Comparison of ENCODE assay signal across 11 cellular contexts in genomic region chr2:216553093-216553478, GRCh38. TPM values are rescaled to one million over a fixed set of nuclear protein-coding genes. Genes with fewer than 3 reads are reported as not detected.
DNase-seq lines count a peak whose midpoint lies in the region; ATAC-seq, FAIRE-seq and TF ChIP-seq lines count a peak whose summit lies in the region.
"Had no signal": no experiment of that assay in that cellular context is flagged by ENCODE, and none has a peak within 500 bp of the region (broad histone marks: within the 10 kb centered on the region; RNA-seq: fewer than 3 reads in every experiment).

No MANE protein-coding gene starts in this region.

- H3K4me2 ChIP-seq in mammary epithelial cell (ENCODE audit: insufficient read depth, low read depth, low read length) (no peak overlapping the region), HepG2 (ENCODE audit: low read depth, low read length) (peak overlapping the region; percentile 60)

- CTCF ChIA-PET in mammary epithelial cell (lab: Charles Lee; ENCODE audit: low non-redundant PET) (no interaction called here), HepG2 (lab: Yijun Ruan, JAX; ENCODE audit: low intra/inter-chr PET ratio, low total read pairs) (no interaction called here)

- TF ChIP-seq POLR2A in HepG2 (IDR thresholded peaks at IDR 0.05; ENCODE audit: insufficient read depth in 1 of 2, low read depth in 2 of 2, low read length in 2 of 2), result no peak
- no peak for TF ChIP-seq POLR2A in transverse colon (IDR thresholded peaks at IDR 0.05)

- 45% methylated on average over 1 of the region's 1 CpG for WGBS in HUES64
- WGBS in mammary epithelial cell (ENCODE audit: low coverage, missing lambda C conversion rate), result 100% methylated on average over 1 of the region's 1 CpG
- 20% methylated on average over 1 of the region's 1 CpG for WGBS in HepG2 (ENCODE audit: low lambda C conversion rate)
- WGBS in transverse colon (ENCODE audit: low coverage in 1 of 2), 2 donors, result 96% methylated on average over 1 of the region's 1 CpG; no CpG with 5 or more reads in 1 of the 2 donors

- TF ChIP-seq EP300 in HepG2 (IDR thresholded peaks at IDR 0.05; ENCODE audit: low read depth in 2 of 2, low read length in 2 of 2) (peak; percentile 66 to 79; a peak in 3 of 4 replicates), HepG2 (CRISPR knock-in tag; IDR thresholded peaks at IDR 0.05; ENCODE audit: borderline replicate concordance) (peak; percentile 69; the same call in 1 of the 2 replicates), transverse colon (IDR thresholded peaks at IDR 0.05; ENCODE audit: low read depth) (no peak)

- FAIRE-seq in HepG2 (lab: Jason Lieb, UNC), result peak; percentile 83

- peak overlapping the region; percentile 84 for H3K27ac ChIP-seq in HUES64 (ENCODE audit: low read depth, low read length)
- H3K27ac ChIP-seq in mammary epithelial cell (ENCODE audit: insufficient read depth, low read depth, low read length), result peak overlapping the region; percentile 69
- peak overlapping the region; percentile 65 for H3K27ac ChIP-seq in HepG2 (ENCODE audit: extremely low read length, insufficient read depth, low read length)
- H3K27ac ChIP-seq in transverse colon, result peak overlapping the region; percentile 16 to 83 (median 50)
- H3K27ac ChIP-seq: SK-N-MC had no signal

- peaks cover 27% of the 10 kb centered on the region for H3K4me1 ChIP-seq in HUES64 (ENCODE audit: insufficient read depth, low read length)
- peaks cover 59% of the 10 kb centered on the region for H3K4me1 ChIP-seq in mammary epithelial cell (ENCODE audit: insufficient read depth, low read length)
- H3K4me1 ChIP-seq in HepG2 (ENCODE audit: insufficient read depth, low read length), result peaks cover 65% of the 10 kb centered on the region
- peaks cover 10 to 53% (median 42%) of the 10 kb centered on the region in 4 donors for H3K4me1 ChIP-seq in transverse colon

- H3K4me3 ChIP-seq in HUES64 (ENCODE audit: low read length), result no peak overlapping the region
- H3K4me3 ChIP-seq in mammary epithelial cell (replicated peaks in 1 of 3; ENCODE audit: insufficient read depth in 1 of 3, low read depth in 2 of 3, low read length in 3 of 3), result no peak overlapping the region
- H3K4me3 ChIP-seq in HepG2 (replicated peaks in 1 of 3; ENCODE audit: insufficient read depth in 1 of 3, low read depth in 2 of 3, low read length in 3 of 3), result no peak overlapping the region
- no peak overlapping the region for H3K4me3 ChIP-seq in transverse colon
- H3K4me3 ChIP-seq: SK-N-MC had no signal

- peak overlapping the region; percentile 46; the same call in 1 of the 2 replicates for H3K9ac ChIP-seq in HUES64 (ENCODE audit: low read depth, low read length)
- H3K9ac ChIP-seq in mammary epithelial cell (ENCODE audit: insufficient read depth, low read length), result no peak overlapping the region
- H3K9ac ChIP-seq in HepG2 (ENCODE audit: insufficient read depth, low read depth, low read length), result peak overlapping the region; percentile 28; the same call in 1 of the 2 replicates

- DNase-seq in mammary epithelial cell (peak; percentile 42), HepG2 (ENCODE audit: low spot score) (peak; percentile 96), transverse colon (no peak), hippocampal formation (lab: John Stamatoyannopoulos, UW) (no peak), C1 segment of cervical spinal cord (lab: John Stamatoyannopoulos, UW) (no peak)
- DNase-seq: activated B cell treated with CpG ODN at 0.5 μM for 24 hours; activated naive CD8-positive, alpha-beta T cell treated with anti-CD3 and anti-CD28 coated beads, Interleukin-2, amount 10 ng/mL, durations not matched to agents 7 days and 5 days; NCI-H2029 treated with DMSO at 0.1 percent for 48 hours had no signal

- peak; percentile 22; the same call in 1 of the 2 replicates for TF ChIP-seq RAD21 in HepG2 (CRISPR knock-in tag; IDR thresholded peaks at IDR 0.05)

- H3K36me3 ChIP-seq in HUES64 (ENCODE audit: insufficient read depth, low read length) (no peaks in the 10 kb centered on the region), mammary epithelial cell (ENCODE audit: insufficient read depth, low read length) (no peaks in the 10 kb centered on the region), HepG2 (replicated peaks in 1 of 2; ENCODE audit: control insufficient read depth in 1 of 2, insufficient read depth in 2 of 2, low read length in 2 of 2) (no peaks in the 10 kb centered on the region), transverse colon (no peaks in the 10 kb centered on the region)

- dilution Hi-C loops in mammary epithelial cell (cut with HindIII; ENCODE audit: low sequenced_read_pairs), result no loop called here

- H2AFZ ChIP-seq in mammary epithelial cell (ENCODE audit: low read depth, low read length), result no peak overlapping the region
- H2AFZ ChIP-seq in HepG2 (ENCODE audit: low read length), result no peak overlapping the region

- in situ Hi-C loops in mammary epithelial cell (cut with MboI; ENCODE audit: low sequenced_read_pairs in 2 of 2) (no loop called here), HepG2 (cut with HindIII; ENCODE audit: extremely low pct_ligation_motif_present, low pct_unique_long_range_greater_than_20kb) (no loop called here), transverse colon (cut with MboI; ENCODE audit: low pct_ligation_motif_present in 1 of 4, low pct_unique_long_range_greater_than_20kb in 1 of 4, low sequenced_read_pairs in 3 of 4) (no loop called here)

- BruUV-seq in mammary epithelial cell (replicated peaks; lab: Mats Ljungman, UMichigan) (no TSS peak), HepG2 (replicated peaks; lab: Mats Ljungman, UMichigan) (no TSS peak)

- intact Hi-C loops in mammary epithelial cell (cut with micrococcal nuclease), result loop anchor here (5.0 kb wide), 1 partner anchor 44 kb away; no protein-coding TSS in a partner anchor
- intact Hi-C loops in HepG2 (cut with micrococcal nuclease; ENCODE audit: unreplicated experiment), result loop anchor here (1.0 kb wide), 2 partner anchors 18 to 83 kb away; no protein-coding TSS in a partner anchor
- intact Hi-C loops in transverse colon (cut with DNase I; ENCODE audit: low total_unique reads), result no loop called here

- H3K27me3 ChIP-seq in HUES64 (ENCODE audit: insufficient read depth, low read length) (no peaks in the 10 kb centered on the region), mammary epithelial cell (ENCODE audit: insufficient read depth, low read length) (no peaks in the 10 kb centered on the region), HepG2 (ENCODE audit: control insufficient read depth in 1 of 2, insufficient read depth in 2 of 2, low read length in 2 of 2) (no peaks in the 10 kb centered on the region), transverse colon (no peaks in the 10 kb centered on the region)

- no peaks in the 10 kb centered on the region for H3K79me2 ChIP-seq in mammary epithelial cell (ENCODE audit: insufficient read depth, low read length)
- H3K79me2 ChIP-seq in HepG2 (ENCODE audit: insufficient read depth, low read length), result no peaks in the 10 kb centered on the region

- peak; percentile 94 for ATAC-seq in HepG2
- no peak for ATAC-seq in HG03135 (IDR thresholded peaks at IDR 0.05; ENCODE audit: unreplicated experiment)

- TF ChIP-seq CTCF in mammary epithelial cell (conservative IDR thresholded peaks at IDR 0.05 in 1 of 2, IDR thresholded peaks at IDR 0.05 in 1 of 2; ENCODE audit: extremely low read depth in 1 of 2, insufficient read depth in 1 of 2, low read depth in 1 of 2, low read length in 2 of 2) (no peak), HepG2 (CRISPR knock-in tag; IDR thresholded peaks at IDR 0.05) (no peak; the same call in 1 of the 2 replicates), transverse colon (IDR thresholded peaks at IDR 0.05) (no peak)

- no peaks in the 10 kb centered on the region for H3K9me3 ChIP-seq in HUES64 (ENCODE audit: insufficient read depth, low read depth, low read length)
- H3K9me3 ChIP-seq in mammary epithelial cell (replicated peaks; ENCODE audit: insufficient read depth, low read length), result no peaks in the 10 kb centered on the region
- H3K9me3 ChIP-seq in HepG2 (ENCODE audit: low read length), result no peaks in the 10 kb centered on the region
- no peaks in the 10 kb centered on the region for H3K9me3 ChIP-seq in transverse colon

- POLR2A ChIA-PET in HepG2 (lab: Yijun Ruan, JAX), result no interaction called here

- H4K20me1 ChIP-seq in mammary epithelial cell (ENCODE audit: insufficient read depth, low read length) (no peaks in the 10 kb centered on the region), HepG2 (ENCODE audit: insufficient read depth, low read length) (no peaks in the 10 kb centered on the region)

TF ChIP-seq in HepG2, 621 proteins besides CTCF, POLR2A, EP300 and RAD21 (continues in another document):
- TF ChIP-seq THAP11 (CRISPR knock-in tag; IDR thresholded peaks at IDR 0.05) (no peak), HOXA5 (CRISPR knock-in tag; IDR thresholded peaks at IDR 0.05) (0 out of 2 replicates have a peak, but pooled peaks have one; percentile 3)

RNA-seq across cellular contexts. Expression of gene RPL37A, which starts 54.4 kb away (rescaled TPM):
- polyA plus RNA-seq in HUES64 (2013, experiment 1 of 2), result 1,793 TPM
- polyA plus RNA-seq in HUES64 (2013, experiment 2 of 2), result 1,889 TPM
- total RNA-seq in mammary epithelial cell, result 1,000 to 10,000 TPM in 1 of 2 donors, 100 to 1,000 TPM in 1; 855 to 2,728 TPM
- 1,666 TPM for polyA plus RNA-seq in mammary epithelial cell
- 996 TPM for polyA minus RNA-seq in mammary epithelial cell
- total RNA-seq in HepG2 (2016; rRNA removed; fragmentation: Illumina TruSeq; extraction: Trizol), result 6,902 and 7,071 TPM in 2 replicates
- total RNA-seq in HepG2 (2016; cell fraction: cytosol; rRNA removed; fragmentation: Illumina TruSeq; extraction: Trizol; ENCODE audit: low read depth), result 11,484 and 12,287 TPM in 2 replicates
- total RNA-seq in HepG2 (2016; cell fraction: insoluble cytoplasmic fraction; rRNA removed; fragmentation: Illumina TruSeq; extraction: Trizol), result 6,918 and 7,424 TPM in 2 replicates
- total RNA-seq in HepG2 (2016; cell fraction: membrane; rRNA removed; fragmentation: Illumina TruSeq; extraction: Trizol), result 16,795 and 17,457 TPM in 2 replicates
- total RNA-seq in HepG2 (2016; cell fraction: nucleus; rRNA removed; fragmentation: Illumina TruSeq; extraction: Trizol), result 2,427 and 2,707 TPM in 2 replicates
- 7,317 and 7,910 TPM in 2 replicates for polyA plus RNA-seq in HepG2 (2011; rRNA removed)
- 3,435 and 3,576 TPM in 2 replicates for polyA plus RNA-seq in HepG2 (2011; cell fraction: cytosol; rRNA removed)
- polyA plus RNA-seq in HepG2 (2011; cell fraction: nucleus; rRNA removed), result 934 and 1,174 TPM in 2 replicates
- 7,692 and 8,090 TPM in 2 replicates for polyA plus RNA-seq in HepG2 (2012)
- 11,969 and 13,234 TPM in 2 replicates for polyA plus RNA-seq in HepG2 (2016; cell fraction: cytosol; fragmentation: Illumina TruSeq; extraction: Trizol; ENCODE audit: low read depth)
- polyA plus RNA-seq in HepG2 (2016; cell fraction: insoluble cytoplasmic fraction; fragmentation: Illumina TruSeq; extraction: Trizol; ENCODE audit: low read depth), result 6,005 and 6,067 TPM in 2 replicates
- polyA plus RNA-seq in HepG2 (2016; cell fraction: membrane; fragmentation: Illumina TruSeq; extraction: Trizol; ENCODE audit: low read depth), result 14,650 and 14,956 TPM in 2 replicates
- polyA plus RNA-seq in HepG2 (2016; cell fraction: nucleus; fragmentation: Illumina TruSeq; extraction: Trizol; ENCODE audit: insufficient read depth, low read depth), result 4,147 and 4,271 TPM in 2 replicates
- polyA minus RNA-seq in HepG2 (2011; rRNA and poly(A)+ RNA removed; ENCODE audit: low replicate concordance), result 537 and 682 TPM in 2 replicates
- polyA minus RNA-seq in HepG2 (2011; cell fraction: cytosol; rRNA and poly(A)+ RNA removed), result 1,971 TPM in 2 replicates
- 601 and 721 TPM in 2 replicates for polyA minus RNA-seq in HepG2 (2011; cell fraction: nucleus; rRNA and poly(A)+ RNA removed)
- 1,000 to 10,000 TPM in 1 of 4 donors, 100 to 1,000 TPM in 2, 10 to 100 TPM in 1; 59.1 to 1,456 (median 761) TPM for total RNA-seq in transverse colon

Comparison
In these comparisons a context has a peak if more than half of its experiments do, and no peak if none do; other contexts are left out.
1. DNase-seq: peak in mammary epithelial cell (single experiment) and HepG2 (single experiment); none in transverse colon (single experiment), hippocampal formation (0 of 2) and C1 segment of cervical spinal cord (0 of 14).
2. Peak in every context shown above with its lines, with median percentiles within 50 percentile points of each other: H3K27ac ChIP-seq.